8 cellular contexts compared by ENCODE assay signal in genomic region chr6:91164105-91164504, GRCh38.
"Had no signal": no experiment of that assay in that cellular context is flagged by ENCODE, and none has a peak within 500 bp of the region (broad histone marks: within the 10 kb centered on the region; RNA-seq: fewer than 3 reads in every experiment).

No MANE protein-coding gene starts in this region.

- H3K4me3 ChIP-seq: GM12878 had no signal

- FAIRE-seq: G401.6, GM12878, GM12891, GM12892, GM18507, GM19239 had no signal

- DNase-seq: GDM1, GF-D8 had no signal

- ATAC-seq: GM12878 had no signal
